17 cellular contexts compared by ENCODE assay signal in genomic region chr7:6553460-6554044, GRCh38. TPM values are rescaled to one million over a fixed set of nuclear protein-coding genes. Genes with fewer than 3 reads are reported as not detected.
DNase-seq lines count a peak whose midpoint lies in the region; ATAC-seq and TF ChIP-seq lines count a peak whose summit lies in the region.
"Had no signal": no experiment of that assay in that cellular context is flagged by ENCODE, and none has a peak within 500 bp of the region (broad histone marks: within the 10 kb centered on the region; RNA-seq: fewer than 3 reads in every experiment).

No MANE protein-coding gene starts in this region.

- H3K27me3 Mint-ChIP-seq in Caco-2 (ENCODE audit: insufficient read depth, unreplicated experiment), result peaks cover 3% of the 10 kb centered on the region
- H3K27me3 Mint-ChIP-seq in activated T-helper 17 cell treated with anti-CD3 and anti-CD28 coated beads, Interleukin-2, amount 50 U/mL, for 72 hours, result no peaks in the 10 kb centered on the region

- no peaks in the 10 kb centered on the region for H3K4me1 Mint-ChIP-seq in Caco-2 (ENCODE audit: low read depth, unreplicated experiment)
- H3K4me1 Mint-ChIP-seq in activated T-helper 17 cell treated with anti-CD3 and anti-CD28 coated beads, Interleukin-2, amount 50 U/mL, for 72 hours, result no peaks in the 10 kb centered on the region
- H3K4me1 Mint-ChIP-seq: nephron had no signal

- no peak overlapping the region for H3K27ac Mint-ChIP-seq in Caco-2 (ENCODE audit: unreplicated experiment)
- H3K27ac Mint-ChIP-seq in activated T-helper 17 cell treated with anti-CD3 and anti-CD28 coated beads, Interleukin-2, amount 50 U/mL, for 72 hours, result no peak overlapping the region
- H3K27ac Mint-ChIP-seq: nephron had no signal

- H3K4me1 ChIP-seq in Panc1 (ENCODE audit: control insufficient read depth, insufficient read depth, low read length), result no peaks in the 10 kb centered on the region
- H3K4me1 ChIP-seq in Caco-2, result no peaks in the 10 kb centered on the region
- H3K4me1 ChIP-seq: psoas muscle, testis had no signal

- no TSS peak for BruUV-seq in Panc1 (replicated peaks; lab: Mats Ljungman, UMichigan)
- BruUV-seq in Caco-2 (replicated peaks; lab: Mats Ljungman, UMichigan), result no TSS peak

- no peak overlapping the region for H3K4me3 Mint-ChIP-seq in Caco-2 (ENCODE audit: unreplicated experiment)
- no peak overlapping the region for H3K4me3 Mint-ChIP-seq in activated T-helper 17 cell treated with anti-CD3 and anti-CD28 coated beads, Interleukin-2, amount 50 U/mL, for 72 hours
- H3K4me3 Mint-ChIP-seq: nephron had no signal

- DNase-seq in GM03348 (ENCODE audit: low spot score) (peak; percentile 7), Panc1 (ENCODE audit: low read depth, low spot score) (no peak), fibroblast of villous mesenchyme (ENCODE audit: low read depth) (no peak), Caco-2 (no peak), dedifferentiated amniotic fluid mesenchymal stem cell (ENCODE audit: extremely low spot score) (no peak)
- DNase-seq: activated effector memory CD4-positive, alpha-beta T cell treated with anti-CD3 and anti-CD28 coated beads, Interleukin-2, amount 50 U/mL, for 16 hours; amniotic stem cell; NCI-H1092 treated with DMSO at 0.1 percent for 48 hours; NCI-H526 treated with DMSO at 0.1 percent for 48 hours; psoas muscle; spleen; stimulated activated CD8-positive, alpha-beta memory T cell treated with anti-CD3 and anti-CD28 coated beads, Interleukin-4, amount 100 ng/mL, for 48 hours; testis had no signal

- H3K9me3 Mint-ChIP-seq in Caco-2 (ENCODE audit: unreplicated experiment), result no peaks in the 10 kb centered on the region
- H3K9me3 Mint-ChIP-seq in activated T-helper 17 cell treated with anti-CD3 and anti-CD28 coated beads, Interleukin-2, amount 50 U/mL, for 72 hours, result no peaks in the 10 kb centered on the region
- H3K9me3 Mint-ChIP-seq: nephron had no signal

- H3K27ac ChIP-seq in 22Rv1, result no peak overlapping the region
- no peak overlapping the region for H3K27ac ChIP-seq in Panc1 (ENCODE audit: low read length)
- H3K27ac ChIP-seq: psoas muscle, spleen, testis had no signal

- no peaks in the 10 kb centered on the region for H3K9me3 ChIP-seq in Panc1 (ENCODE audit: control insufficient read depth, insufficient read depth, low read depth, low read length)
- no peaks in the 10 kb centered on the region for H3K9me3 ChIP-seq in Caco-2
- H3K9me3 ChIP-seq: psoas muscle, spleen, testis had no signal

- POLR2A ChIA-PET in Panc1 (lab: Charles Lee) (no interaction called here), Caco-2 (lab: Charles Lee) (no interaction called here)

- no peaks in the 10 kb centered on the region for H3K27me3 ChIP-seq in Panc1 (ENCODE audit: control insufficient read depth, insufficient read depth, low read length)
- H3K27me3 ChIP-seq in Caco-2 (replicated peaks; ENCODE audit: control insufficient read depth, insufficient read depth, low read length), result no peaks in the 10 kb centered on the region
- H3K27me3 ChIP-seq: spleen, testis had no signal

- no peak overlapping the region for H3K4me3 ChIP-seq in Panc1 (ENCODE audit: low read depth in 2 of 2, low read length in 2 of 2)
- H3K4me3 ChIP-seq in fibroblast of villous mesenchyme (ENCODE audit: low read depth, low read length), result no peak overlapping the region
- H3K4me3 ChIP-seq in Caco-2 (ENCODE audit: low read depth, low read length), result no peak overlapping the region
- H3K4me3 ChIP-seq: psoas muscle, spleen, testis had no signal

- no peaks in the 10 kb centered on the region for H3K36me3 ChIP-seq in Panc1 (ENCODE audit: control insufficient read depth, insufficient read depth, low read length)
- H3K36me3 ChIP-seq in Caco-2 (ENCODE audit: control insufficient read depth, insufficient read depth, low read length), result no peaks in the 10 kb centered on the region
- H3K36me3 ChIP-seq: spleen had no signal

- H3K36me3 Mint-ChIP-seq in Caco-2 (ENCODE audit: insufficient read depth, unreplicated experiment), result no peaks in the 10 kb centered on the region
- H3K36me3 Mint-ChIP-seq in activated T-helper 17 cell treated with anti-CD3 and anti-CD28 coated beads, Interleukin-2, amount 50 U/mL, for 72 hours (ENCODE audit: low read depth), result no peaks in the 10 kb centered on the region

- peak; percentile 49; the same call in 1 of the 2 replicates for ATAC-seq in Panc1
- ATAC-seq in HG03342 (IDR thresholded peaks at IDR 0.05; ENCODE audit: unreplicated experiment), result no peak
- no peak for ATAC-seq in activated T-helper 17 cell treated with anti-CD3 and anti-CD28 coated beads, Interleukin-2, amount 50 U/mL, for 72 hours (replicated peaks)
- ATAC-seq: psoas muscle had no signal

- TF ChIP-seq CTCF in 22Rv1 (IDR thresholded peaks at IDR 0.05), result peak; percentile 21; the same call in 1 of the 2 replicates
- no peak for TF ChIP-seq CTCF in Panc1 (IDR thresholded peaks at IDR 0.05)
- TF ChIP-seq CTCF in fibroblast of villous mesenchyme (IDR thresholded peaks at IDR 0.05; ENCODE audit: insufficient read depth, low read depth, low read length), result peak; percentile 13
- no peak for TF ChIP-seq CTCF in Caco-2 (IDR thresholded peaks at IDR 0.05; ENCODE audit: insufficient read depth in 1 of 2, low read depth in 1 of 2, low read length in 1 of 2, severe bottlenecking in 1 of 2, unreplicated experiment in 1 of 2)

- intact Hi-C loops in Panc1 (cut with micrococcal nuclease; ENCODE audit: unreplicated experiment) (no loop called here), Caco-2 (cut with micrococcal nuclease; ENCODE audit: unreplicated experiment) (no loop called here)

- CTCF ChIA-PET in Panc1 (lab: Charles Lee), result interaction anchor here (0.8 kb wide), 1 partner anchor 37 kb away, joined by 3 read pairs; no protein-coding TSS in a partner anchor
- CTCF ChIA-PET in Caco-2 (lab: Charles Lee), result no interaction called here

- in situ Hi-C loops in Panc1 (cut with HindIII; ENCODE audit: low pct_unique_long_range_greater_than_20kb, low sequenced_read_pairs), result no loop called here

RNA-seq across cellular contexts. Expression of gene GRID2IP, which starts 2.3 kb away (rescaled TPM):
- 0.13 TPM for total RNA-seq in Panc1 (2021; ENCODE audit: unreplicated experiment)
- 0.13 TPM for polyA plus RNA-seq in Panc1 (2012; ENCODE audit: insufficient read length)
- not detected in 2 replicates for total RNA-seq in fibroblast of villous mesenchyme
- total RNA-seq in Caco-2 (2022), result 0.65 and 0.95 TPM in 2 replicates
- total RNA-seq in activated T-helper 17 cell treated with anti-CD3 and anti-CD28 coated beads, Interleukin-2, amount 50 U/mL, for 72 hours, result under 1 TPM; 0.26 to 0.32 TPM

RNA-seq across cellular contexts. Expression of gene ZDHHC4, which starts 23.7 kb away (rescaled TPM):
- 113 TPM for total RNA-seq in Panc1 (2021; ENCODE audit: unreplicated experiment)
- 110 TPM for polyA plus RNA-seq in Panc1 (2012; ENCODE audit: insufficient read length)
- 60.5 and 62.5 TPM in 2 replicates for total RNA-seq in fibroblast of villous mesenchyme
- total RNA-seq in Caco-2 (2022), result 69.9 and 78.9 TPM in 2 replicates
- 10 to 100 TPM; 23.6 to 26.1 TPM for total RNA-seq in activated T-helper 17 cell treated with anti-CD3 and anti-CD28 coated beads, Interleukin-2, amount 50 U/mL, for 72 hours

RNA-seq across cellular contexts. Expression of gene INTS15, which starts 36.3 kb away (rescaled TPM):
- total RNA-seq in Panc1 (2021; ENCODE audit: unreplicated experiment) (46.8 TPM), fibroblast of villous mesenchyme (16.4 and 17.7 TPM in 2 replicates), Caco-2 (2022) (24.7 and 29.6 TPM in 2 replicates)
- 59.6 TPM for polyA plus RNA-seq in Panc1 (2012; ENCODE audit: insufficient read length)
- total RNA-seq in activated T-helper 17 cell treated with anti-CD3 and anti-CD28 coated beads, Interleukin-2, amount 50 U/mL, for 72 hours, result 10 to 100 TPM; 19.3 to 29.0 TPM

Comparison
In these comparisons a context has a peak if more than half of its experiments do, and no peak if none do; other contexts are left out.
1. CTCF ChIP-seq: peak in 22Rv1 (single experiment) and fibroblast of villous mesenchyme (single experiment); none in Panc1 (single experiment) and Caco-2 (0 of 2).